In genomic region chr3:18704326-18704725, GRCh38 we compare ENCODE assay signal across 16 cellular contexts.
A peak's percentile ranks its signal among the peaks of the same experiment; 100 is the strongest.
DNase-seq lines count a peak whose midpoint lies in the region; ATAC-seq and TF ChIP-seq lines count a peak whose summit lies in the region.
"Had no signal": no experiment of that assay in that cellular context is flagged by ENCODE, and none has a peak within 500 bp of the region (broad histone marks: within the 10 kb centered on the region; RNA-seq: fewer than 3 reads in every experiment).

No MANE protein-coding gene starts in this region.

- no peak overlapping the region for H3K4me3 Mint-ChIP-seq in activated naive CD4-positive, alpha-beta T cell treated with anti-CD3 and anti-CD28 coated beads, Interleukin-2, amount 50 U/mL, for 24 hours
- H3K4me3 Mint-ChIP-seq in activated CD8-positive, alpha-beta T cell treated with anti-CD3 and anti-CD28 coated beads for 36 hours, result no peak overlapping the region
- H3K4me3 Mint-ChIP-seq in activated T-helper 17 cell treated with anti-CD3 and anti-CD28 coated beads, Interleukin-2, amount 50 U/mL, for 72 hours, result no peak overlapping the region
- H3K4me3 Mint-ChIP-seq in stimulated activated effector memory CD8-positive, alpha-beta T cell treated with anti-CD3 and anti-CD28 coated beads, Interleukin-12 subunit alpha, Interleukin-12 subunit beta, amount 100 ng/mL, for 72 hours, result no peak overlapping the region
- H3K4me3 Mint-ChIP-seq: CD4-positive, alpha-beta memory T cell; HFFc6 had no signal

- peaks cover 36% of the 10 kb centered on the region for H3K9me3 Mint-ChIP-seq in activated naive CD4-positive, alpha-beta T cell treated with anti-CD3 and anti-CD28 coated beads, Interleukin-2, amount 50 U/mL, for 24 hours
- peaks cover 29% of the 10 kb centered on the region for H3K9me3 Mint-ChIP-seq in activated CD8-positive, alpha-beta T cell treated with anti-CD3 and anti-CD28 coated beads for 36 hours
- peaks cover 14% of the 10 kb centered on the region for H3K9me3 Mint-ChIP-seq in activated T-helper 17 cell treated with anti-CD3 and anti-CD28 coated beads, Interleukin-2, amount 50 U/mL, for 72 hours
- H3K9me3 Mint-ChIP-seq in stimulated activated effector memory CD8-positive, alpha-beta T cell treated with anti-CD3 and anti-CD28 coated beads, Interleukin-12 subunit alpha, Interleukin-12 subunit beta, amount 100 ng/mL, for 72 hours, result peaks cover 23% of the 10 kb centered on the region

- no peak for TF ChIP-seq CTCF in activated CD8-positive, alpha-beta T cell treated with anti-CD3 and anti-CD28 coated beads for 36 hours (IDR thresholded peaks at IDR 0.05)

- POLR2A ChIA-PET in activated CD8-positive, alpha-beta T cell treated with anti-CD3 and anti-CD28 coated beads for 36 hours (lab: Charles Lee), result interaction anchor here (1.2 to 1.5 kb wide), 2 partner anchors 13 to 176 kb away, joined by 3 read pairs; no protein-coding TSS in a partner anchor

- H3K36me3 Mint-ChIP-seq in activated naive CD4-positive, alpha-beta T cell treated with anti-CD3 and anti-CD28 coated beads, Interleukin-2, amount 50 U/mL, for 24 hours, result peaks cover 16% of the 10 kb centered on the region
- H3K36me3 Mint-ChIP-seq in activated CD8-positive, alpha-beta T cell treated with anti-CD3 and anti-CD28 coated beads for 36 hours (ENCODE audit: low read depth), result peaks cover 29% of the 10 kb centered on the region
- no peaks in the 10 kb centered on the region for H3K36me3 Mint-ChIP-seq in activated T-helper 17 cell treated with anti-CD3 and anti-CD28 coated beads, Interleukin-2, amount 50 U/mL, for 72 hours (ENCODE audit: low read depth)
- no peaks in the 10 kb centered on the region for H3K36me3 Mint-ChIP-seq in stimulated activated effector memory CD8-positive, alpha-beta T cell treated with anti-CD3 and anti-CD28 coated beads, Interleukin-12 subunit alpha, Interleukin-12 subunit beta, amount 100 ng/mL, for 72 hours

- CTCF ChIA-PET in activated CD8-positive, alpha-beta T cell treated with anti-CD3 and anti-CD28 coated beads for 36 hours (lab: Charles Lee), result interaction anchor here (0.8 to 1.8 kb wide), 6 partner anchors 9 to 145 kb away, joined by 3 to 10 read pairs (median 5); no protein-coding TSS in a partner anchor

- intact Hi-C loops in activated CD8-positive, alpha-beta T cell treated with anti-CD3 and anti-CD28 coated beads for 36 hours (cut with micrococcal nuclease), result no loop called here

- ATAC-seq in activated CD8-positive, alpha-beta T cell treated with anti-CD3 and anti-CD28 coated beads for 36 hours, result no peak
- no peak for ATAC-seq in activated T-helper 17 cell treated with anti-CD3 and anti-CD28 coated beads, Interleukin-2, amount 50 U/mL, for 72 hours (replicated peaks)
- no peak for ATAC-seq in stimulated activated effector memory CD8-positive, alpha-beta T cell treated with anti-CD3 and anti-CD28 coated beads, Interleukin-12 subunit alpha, Interleukin-12 subunit beta, amount 100 ng/mL, for 72 hours
- ATAC-seq in GM21367 (IDR thresholded peaks at IDR 0.05; ENCODE audit: unreplicated experiment), result no peak

- peak overlapping the region; percentile 17 for H3K27ac Mint-ChIP-seq in activated naive CD4-positive, alpha-beta T cell treated with anti-CD3 and anti-CD28 coated beads, Interleukin-2, amount 50 U/mL, for 24 hours
- peak overlapping the region; percentile 43 for H3K27ac Mint-ChIP-seq in activated CD8-positive, alpha-beta T cell treated with anti-CD3 and anti-CD28 coated beads for 36 hours
- H3K27ac Mint-ChIP-seq in activated T-helper 17 cell treated with anti-CD3 and anti-CD28 coated beads, Interleukin-2, amount 50 U/mL, for 72 hours, result peak overlapping the region; percentile 9
- peak overlapping the region; percentile 46 for H3K27ac Mint-ChIP-seq in stimulated activated effector memory CD8-positive, alpha-beta T cell treated with anti-CD3 and anti-CD28 coated beads, Interleukin-12 subunit alpha, Interleukin-12 subunit beta, amount 100 ng/mL, for 72 hours
- H3K27ac Mint-ChIP-seq: HFFc6 had no signal

- H3K27me3 Mint-ChIP-seq in activated naive CD4-positive, alpha-beta T cell treated with anti-CD3 and anti-CD28 coated beads, Interleukin-2, amount 50 U/mL, for 24 hours, result no peaks in the 10 kb centered on the region
- no peaks in the 10 kb centered on the region for H3K27me3 Mint-ChIP-seq in activated CD8-positive, alpha-beta T cell treated with anti-CD3 and anti-CD28 coated beads for 36 hours
- H3K27me3 Mint-ChIP-seq in activated T-helper 17 cell treated with anti-CD3 and anti-CD28 coated beads, Interleukin-2, amount 50 U/mL, for 72 hours, result no peaks in the 10 kb centered on the region

- no peak for DNase-seq in activated naive CD4-positive, alpha-beta T cell (lab: John Stamatoyannopoulos, UW)
- DNase-seq in activated CD8-positive, alpha-beta T cell treated with anti-CD3 and anti-CD28 coated beads for 36 hours, result no peak
- DNase-seq in stimulated activated effector memory CD8-positive, alpha-beta T cell treated with anti-CD3 and anti-CD28 coated beads, Interleukin-12 subunit alpha, Interleukin-12 subunit beta, amount 100 ng/mL, for 72 hours (ENCODE audit: low spot score in 2 of 2), result no peak
- no peak for DNase-seq in activated CD4-positive, CD25-positive, alpha-beta regulatory T cell (lab: John Stamatoyannopoulos, UW)
- DNase-seq: C1 segment of cervical spinal cord; Calu3; CD4-positive, alpha-beta memory T cell; COR-L47; DMS53; DMS79 treated with DMSO at 0.1 percent for 48 hours; GF-D8; GOT3; HFFc6 had no signal

- H3K4me1 Mint-ChIP-seq in activated naive CD4-positive, alpha-beta T cell treated with anti-CD3 and anti-CD28 coated beads, Interleukin-2, amount 50 U/mL, for 24 hours, result peaks cover 15% of the 10 kb centered on the region
- peaks cover 21% of the 10 kb centered on the region for H3K4me1 Mint-ChIP-seq in activated CD8-positive, alpha-beta T cell treated with anti-CD3 and anti-CD28 coated beads for 36 hours (ENCODE audit: low read depth)
- H3K4me1 Mint-ChIP-seq in activated T-helper 17 cell treated with anti-CD3 and anti-CD28 coated beads, Interleukin-2, amount 50 U/mL, for 72 hours, result peaks cover under 1% of the 10 kb centered on the region
- peaks cover 19% of the 10 kb centered on the region for H3K4me1 Mint-ChIP-seq in stimulated activated effector memory CD8-positive, alpha-beta T cell treated with anti-CD3 and anti-CD28 coated beads, Interleukin-12 subunit alpha, Interleukin-12 subunit beta, amount 100 ng/mL, for 72 hours
